In genomic region chr11:47184711-47185304, GRCh38 we compare ENCODE assay signal across 9 cellular contexts. TPM values are rescaled to one million over a fixed set of nuclear protein-coding genes. Genes with fewer than 3 reads are reported as not detected.
DNase-seq lines count a peak whose midpoint lies in the region; ATAC-seq, FAIRE-seq and TF ChIP-seq lines count a peak whose summit lies in the region.
"Had no signal": no experiment of that assay in that cellular context is flagged by ENCODE, and none has a peak within 500 bp of the region (broad histone marks: within the 10 kb centered on the region; RNA-seq: fewer than 3 reads in every experiment).

No MANE protein-coding gene starts in this region.

- H3K36me3 ChIP-seq in SK-N-SH (replicated peaks in 1 of 2; ENCODE audit: control insufficient read depth in 1 of 2, insufficient read depth in 2 of 2, low read length in 1 of 2): no peaks in the 10 kb centered on the region
- H3K36me3 ChIP-seq in liver (ENCODE audit: control insufficient read depth in 4 of 4, insufficient read depth in 3 of 4, low read depth in 1 of 4, low read length in 3 of 4): peaks cover 0 to 5% (median 3%) of the 10 kb centered on the region in 4 donors
- H3K36me3 ChIP-seq in suprapubic skin: no peaks in the 10 kb centered on the region

- H3K27me3 ChIP-seq in SK-N-SH (ENCODE audit: insufficient read depth) (no peaks in the 10 kb centered on the region), liver (ENCODE audit: control insufficient read depth in 4 of 4, insufficient read depth in 4 of 4, low read length in 3 of 4) (no peaks in the 10 kb centered on the region), suprapubic skin (no peaks in the 10 kb centered on the region)

- peak overlapping the region; percentile 78; the same call in 1 of the 2 replicates for H3K9ac ChIP-seq in SK-N-SH
- peak overlapping the region; percentile 45 to 49 for H3K9ac ChIP-seq in liver (ENCODE audit: low read depth in 1 of 2, low read length in 2 of 2)

- TF ChIP-seq EP300 in SK-N-SH (IDR thresholded peaks at IDR 0.05; ENCODE audit: borderline replicate concordance in 1 of 2, low read depth in 1 of 2, low read length in 1 of 2) (no peak), suprapubic skin (IDR thresholded peaks at IDR 0.05) (no peak)

- H3K27ac ChIP-seq in SK-N-SH (ENCODE audit: low read depth in 2 of 2, low read length in 1 of 2): peak overlapping the region in 1 of 2 experiments; percentile 7; a peak in 1 of 4 replicates
- peak overlapping the region; percentile 71 to 87 for H3K27ac ChIP-seq in liver (ENCODE audit: low read depth in 1 of 2, low read length in 2 of 2)
- H3K27ac ChIP-seq in suprapubic skin: peak overlapping the region; percentile 88

- H3K4me3 Mint-ChIP-seq in central memory CD8-positive, alpha-beta T cell: peak overlapping the region; percentile 5

- no peak for TF ChIP-seq RAD21 in SK-N-SH (IDR thresholded peaks at IDR 0.05; ENCODE audit: low read length)
- TF ChIP-seq RAD21 in liver (IDR thresholded peaks at IDR 0.05): peak in 1 of 2 donors; percentile 8

- CTCF ChIA-PET in SK-N-SH (lab: Yijun Ruan, JAX): interaction anchor here (0.7 to 4.2 kb wide), 12 partner anchors 8 to 227 kb away, joined by 3 to 26 read pairs (median 4); partner anchors contain the start of genes ACP2, ARFGAP2, DDB2 and NR1H3

- ATAC-seq in SK-N-SH treated with all-trans-retinoic acid at 6 μM for 48 hours: no peak
- ATAC-seq in central memory CD8-positive, alpha-beta T cell (replicated peaks; ENCODE audit: extremely low read depth, poor library complexity, severe bottlenecking): no peak
- ATAC-seq in HG02759 (IDR thresholded peaks at IDR 0.05; ENCODE audit: unreplicated experiment): no peak

- peak overlapping the region in 1 of 2 experiments; percentile 69; a peak in 3 of 4 replicates for H3K4me3 ChIP-seq in SK-N-SH (ENCODE audit: low read depth in 2 of 2, low read length in 1 of 2)
- peak overlapping the region; percentile 49 to 84 (median 75) for H3K4me3 ChIP-seq in liver (ENCODE audit: low read depth in 1 of 3, low read length in 3 of 3)
- H3K4me3 ChIP-seq in suprapubic skin: peak overlapping the region; percentile 85

- peaks cover 20% of the 10 kb centered on the region for H3K27me3 Mint-ChIP-seq in central memory CD8-positive, alpha-beta T cell

- peak overlapping the region; percentile 98 for H3K4me2 ChIP-seq in SK-N-SH

- H3K27ac Mint-ChIP-seq in central memory CD8-positive, alpha-beta T cell (ENCODE audit: low read depth): no peak overlapping the region

- H3K9me3 Mint-ChIP-seq in central memory CD8-positive, alpha-beta T cell: no peaks in the 10 kb centered on the region

- H3F3A ChIP-seq in SK-N-SH (replicated peaks; ENCODE audit: insufficient read depth): peaks cover 10% of the 10 kb centered on the region

- WGBS in SK-N-SH (ENCODE audit: low lambda C conversion rate): 77% methylated on average over 8 of the region's 13 CpGs
- 27% methylated on average over 13 of the region's 13 CpGs for WGBS in liver
- 29% methylated on average over 1 of the region's 13 CpGs for WGBS in suprapubic skin

- POLR2A ChIA-PET in SK-N-SH (lab: Yijun Ruan, JAX): interaction anchor here (0.5 to 4.9 kb wide), 7 partner anchors 31 to 894 kb away, joined by 3 to 69 read pairs (median 4); partner anchors contain the start of genes ACP2, DDB2, MADD and ZNF408

- peaks cover 11 to 33% of the 10 kb centered on the region in 2 experiments; a peak in 3 of 4 replicates for H3K4me1 ChIP-seq in SK-N-SH (ENCODE audit: control insufficient read depth in 1 of 2, insufficient read depth in 2 of 2, low read depth in 1 of 2, low read length in 1 of 2)
- H3K4me1 ChIP-seq in liver (ENCODE audit: control insufficient read depth in 4 of 4, insufficient read depth in 4 of 4, low read length in 3 of 4): peaks cover 8 to 72% (median 53%) of the 10 kb centered on the region in 4 donors
- H3K4me1 ChIP-seq in suprapubic skin: peaks cover 47% of the 10 kb centered on the region

- TF ChIP-seq CTCF in SK-N-SH (IDR thresholded peaks at IDR 0.05): no peak
- no peak for TF ChIP-seq CTCF in liver (IDR thresholded peaks at IDR 0.05; ENCODE audit: low read depth, low read length, missing input control)
- no peak for TF ChIP-seq CTCF in suprapubic skin (IDR thresholded peaks at IDR 0.05)

- H3K36me3 Mint-ChIP-seq in central memory CD8-positive, alpha-beta T cell (ENCODE audit: insufficient read depth): no peaks in the 10 kb centered on the region

- H2AFZ ChIP-seq in SK-N-SH (ENCODE audit: low read depth): no peak overlapping the region

- H3K4me1 Mint-ChIP-seq in central memory CD8-positive, alpha-beta T cell: peaks cover under 1% of the 10 kb centered on the region

- H3K79me2 ChIP-seq in SK-N-SH (ENCODE audit: insufficient read depth): peaks cover 9% of the 10 kb centered on the region; the same call in 1 of the 2 replicates

- no peak for TF ChIP-seq POLR2A in suprapubic skin (IDR thresholded peaks at IDR 0.05)

- DNase-seq in SK-N-SH (peak; percentile 30), suprapubic skin (ENCODE audit: low spot score in 2 of 2) (no peak), dedifferentiated amniotic fluid mesenchymal stem cell (ENCODE audit: extremely low spot score) (no peak), RCC 7860 (ENCODE audit: low spot score) (no peak)
- no peak for DNase-seq in central memory CD8-positive, alpha-beta T cell (ENCODE audit: low spot score in 2 of 2)

- H3K9me2 ChIP-seq in SK-N-SH: no peaks in the 10 kb centered on the region

- H3K9me3 ChIP-seq in SK-N-SH (no peaks in the 10 kb centered on the region), liver (ENCODE audit: control insufficient read depth in 4 of 4, low read length in 3 of 4) (no peaks in the 10 kb centered on the region), suprapubic skin (no peaks in the 10 kb centered on the region)

- no peak for FAIRE-seq in RCC 7860 (lab: Jason Lieb, UNC)
- FAIRE-seq: A204.1 had no signal

- H4K20me1 ChIP-seq in SK-N-SH (ENCODE audit: insufficient read depth): no peaks in the 10 kb centered on the region

TF ChIP-seq in SK-N-SH, 30 proteins besides CTCF, POLR2A, EP300 and RAD21 (continues in another document):
- TF ChIP-seq, protein P1, sequence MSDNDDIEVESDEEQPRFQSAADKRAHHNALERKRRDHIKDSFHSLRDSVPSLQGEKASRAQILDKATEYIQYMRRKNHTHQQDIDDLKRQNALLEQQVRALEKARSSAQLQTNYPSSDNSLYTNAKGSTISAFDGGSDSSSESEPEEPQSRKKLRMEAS (IDR thresholded peaks at IDR 0.05; ENCODE audit: low read depth): no peak
- TF ChIP-seq, protein P2, sequence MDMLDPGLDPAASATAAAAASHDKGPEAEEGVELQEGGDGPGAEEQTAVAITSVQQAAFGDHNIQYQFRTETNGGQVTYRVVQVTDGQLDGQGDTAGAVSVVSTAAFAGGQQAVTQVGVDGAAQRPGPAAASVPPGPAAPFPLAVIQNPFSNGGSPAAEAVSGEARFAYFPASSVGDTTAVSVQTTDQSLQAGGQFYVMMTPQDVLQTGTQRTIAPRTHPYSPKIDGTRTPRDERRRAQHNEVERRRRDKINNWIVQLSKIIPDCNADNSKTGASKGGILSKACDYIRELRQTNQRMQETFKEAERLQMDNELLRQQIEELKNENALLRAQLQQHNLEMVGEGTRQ (IDR thresholded peaks at IDR 0.05; ENCODE audit: borderline replicate concordance, low read depth, low read length): no peak

TF ChIP-seq in SK-N-SH treated with all-trans-retinoic acid at 6 μM for 48 hours, 23 proteins besides CTCF, POLR2A, EP300 and RAD21 (continues in another document):
- TF ChIP-seq, protein P3, sequence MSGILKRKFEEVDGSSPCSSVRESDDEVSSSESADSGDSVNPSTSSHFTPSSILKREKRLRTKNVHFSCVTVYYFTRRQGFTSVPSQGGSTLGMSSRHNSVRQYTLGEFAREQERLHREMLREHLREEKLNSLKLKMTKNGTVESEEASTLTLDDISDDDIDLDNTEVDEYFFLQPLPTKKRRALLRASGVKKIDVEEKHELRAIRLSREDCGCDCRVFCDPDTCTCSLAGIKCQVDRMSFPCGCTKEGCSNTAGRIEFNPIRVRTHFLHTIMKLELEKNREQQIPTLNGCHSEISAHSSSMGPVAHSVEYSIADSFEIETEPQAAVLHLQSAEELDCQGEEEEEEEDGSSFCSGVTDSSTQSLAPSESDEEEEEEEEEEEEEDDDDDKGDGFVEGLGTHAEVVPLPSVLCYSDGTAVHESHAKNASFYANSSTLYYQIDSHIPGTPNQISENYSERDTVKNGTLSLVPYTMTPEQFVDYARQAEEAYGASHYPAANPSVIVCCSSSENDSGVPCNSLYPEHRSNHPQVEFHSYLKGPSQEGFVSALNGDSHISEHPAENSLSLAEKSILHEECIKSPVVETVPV (CRISPR knock-in tag; IDR thresholded peaks at IDR 0.05): no peak
- TF ChIP-seq ZNF8 (CRISPR knock-in tag; IDR thresholded peaks at IDR 0.05): no peak

RNA-seq across cellular contexts. Expression of gene PACSIN3, which starts 1.4 kb away (rescaled TPM):
- 24.4 and 31.1 TPM in 2 replicates for polyA plus RNA-seq in SK-N-SH (2012; rRNA removed)
- polyA plus RNA-seq in SK-N-SH (2012; cell fraction: cytosol; rRNA removed): 15.8 and 23.6 TPM in 2 replicates
- polyA plus RNA-seq in SK-N-SH (2012; cell fraction: nucleus; rRNA removed): 23.4 and 33.0 TPM in 2 replicates
- 10 to 100 TPM; 12.1 to 20.6 TPM for total RNA-seq in liver
- 10 to 100 TPM; 18.7 to 23.3 TPM for polyA plus RNA-seq in liver
- 10 to 100 TPM; 42.5 to 59.3 (median 53.5) TPM for total RNA-seq in suprapubic skin

RNA-seq across cellular contexts. Expression of gene ARFGAP2, which starts 8.1 kb away (rescaled TPM):
- polyA plus RNA-seq in SK-N-SH (2012; rRNA removed) (52.5 and 64.0 TPM in 2 replicates), liver (10 to 100 TPM; 37.3 to 44.9 TPM)
- 26.8 and 42.2 TPM in 2 replicates for polyA plus RNA-seq in SK-N-SH (2012; cell fraction: cytosol; rRNA removed)
- polyA plus RNA-seq in SK-N-SH (2012; cell fraction: nucleus; rRNA removed): 133 and 150 TPM in 2 replicates
- total RNA-seq in liver (100 to 1,000 TPM in 1 of 2 donors, 10 to 100 TPM in 1; 61.1 to 163 TPM), suprapubic skin (100 to 1,000 TPM; 178 to 248 (median 201) TPM)

RNA-seq across cellular contexts. Expression of gene DDB2, which starts 30.0 kb away (rescaled TPM):
- polyA plus RNA-seq in SK-N-SH (2012; rRNA removed): 83.5 and 95.5 TPM in 2 replicates
- polyA plus RNA-seq in SK-N-SH (2012; cell fraction: cytosol; rRNA removed): 65.2 and 68.4 TPM in 2 replicates
- polyA plus RNA-seq in SK-N-SH (2012; cell fraction: nucleus; rRNA removed): 224 and 254 TPM in 2 replicates
- total RNA-seq in liver: 1 to 10 TPM; 6.6 to 7.6 TPM
- 10 to 100 TPM in 1 of 2 donors, 1 to 10 TPM in 1; 10.0 to 11.9 TPM for polyA plus RNA-seq in liver
- 100 to 1,000 TPM in 1 of 4 donors, 10 to 100 TPM in 3; 53.4 to 193 (median 71.8) TPM for total RNA-seq in suprapubic skin

Comparison
In these comparisons a context has a peak if more than half of its experiments do, and no peak if none do; other contexts are left out.
1. RNA of gene DDB2, which starts 30.0 kb away (total RNA-seq): 53.4 to 193 TPM in suprapubic skin; 6.6 to 7.6 TPM in liver; every median in the first group is over 4 times any median in the second.